8 cellular contexts compared by ENCODE assay signal in genomic region chr16:89995475-89996177, GRCh38. TPM values are rescaled to one million over a fixed set of nuclear protein-coding genes. Genes with fewer than 3 reads are reported as not detected.
DNase-seq lines count a peak whose midpoint lies in the region; ATAC-seq and TF ChIP-seq lines count a peak whose summit lies in the region.
"Not testable (repeated sequence)": the region's sequence is repeated elsewhere in the genome, so short reads cannot be mapped to it uniquely, and the experiment has no call there.

No MANE protein-coding gene starts in this region.

- not testable (repeated sequence) for H3K4me3 Mint-ChIP-seq in CD14-positive monocyte, neural progenitor cell
- H3K4me3 Mint-ChIP-seq in activated CD8-positive, alpha-beta T cell treated with anti-CD3 and anti-CD28 coated beads for 36 hours: peak overlapping the region; percentile 62

- not testable (repeated sequence) for TF ChIP-seq CTCF in CD14-positive monocyte (IDR thresholded peaks at IDR 0.05); activated CD8-positive, alpha-beta T cell treated with anti-CD3 and anti-CD28 coated beads for 36 hours (IDR thresholded peaks at IDR 0.05); astrocyte of the spinal cord (IDR thresholded peaks at IDR 0.05; ENCODE audit: low read depth, low read length); fibroblast of villous mesenchyme (IDR thresholded peaks at IDR 0.05; ENCODE audit: insufficient read depth, low read depth, low read length); neural progenitor cell (IDR thresholded peaks at IDR 0.05)

- H3K4me2 ChIP-seq in neural progenitor cell: not testable (repeated sequence)

- DNase-seq in CD14-positive monocyte (ENCODE audit: low spot score) (peak; percentile 73), RPMI8226 (peak; percentile 53), astrocyte of the spinal cord (ENCODE audit: low read depth, low spot score) (peak; percentile 58), fibroblast of villous mesenchyme (ENCODE audit: low read depth) (peak; percentile 63), neural progenitor cell (ENCODE audit: low spot score) (peak; percentile 48)
- peak; percentile 79 for DNase-seq in activated CD8-positive, alpha-beta T cell treated with anti-CD3 and anti-CD28 coated beads for 36 hours
- peak; percentile 70 for DNase-seq in stimulated activated CD8-positive, alpha-beta memory T cell treated with anti-CD3 and anti-CD28 coated beads, Interleukin-4, amount 100 ng/mL, for 48 hours

- POLR2A ChIA-PET in activated CD8-positive, alpha-beta T cell treated with anti-CD3 and anti-CD28 coated beads for 36 hours (lab: Charles Lee): interaction anchor here (0.7 to 1.0 kb wide), 3 partner anchors 28 to 126 kb away, joined by 3 read pairs; no protein-coding TSS in a partner anchor

- WGBS in HUES64: 79% methylated on average over 7 of the region's 7 CpGs

- H3K4me3 ChIP-seq in HUES64 (ENCODE audit: low read length); astrocyte of the spinal cord (ENCODE audit: low read depth, low read length); fibroblast of villous mesenchyme (ENCODE audit: low read depth, low read length); neural progenitor cell: not testable (repeated sequence)

- H4K20me1 ChIP-seq in neural progenitor cell (ENCODE audit: low read depth): not testable (repeated sequence)

- H3K4me1 Mint-ChIP-seq in CD14-positive monocyte, neural progenitor cell: not testable (repeated sequence)
- peaks cover 11% of the 10 kb centered on the region for H3K4me1 Mint-ChIP-seq in activated CD8-positive, alpha-beta T cell treated with anti-CD3 and anti-CD28 coated beads for 36 hours (ENCODE audit: low read depth)

- not testable (repeated sequence) for H3K79me2 ChIP-seq in neural progenitor cell (ENCODE audit: low read depth)

- H3K36me3 Mint-ChIP-seq in CD14-positive monocyte (peaks cover 56 to 84% of the 10 kb centered on the region in 2 donors), neural progenitor cell (peaks cover 48% of the 10 kb centered on the region)
- H3K36me3 Mint-ChIP-seq in activated CD8-positive, alpha-beta T cell treated with anti-CD3 and anti-CD28 coated beads for 36 hours (ENCODE audit: low read depth): peaks cover 58% of the 10 kb centered on the region

- peaks cover 69% of the 10 kb centered on the region for H3K36me3 ChIP-seq in HUES64 (ENCODE audit: insufficient read depth, low read length)
- H3K36me3 ChIP-seq in neural progenitor cell: not testable (repeated sequence)

- intact Hi-C loops in CD14-positive monocyte (cut with micrococcal nuclease); activated CD8-positive, alpha-beta T cell treated with anti-CD3 and anti-CD28 coated beads for 36 hours (cut with micrococcal nuclease): not testable (repeated sequence)

- H3K9me3 Mint-ChIP-seq in CD14-positive monocyte: peaks cover 7 to 26% (median 17%) of the 10 kb centered on the region in 7 donors
- H3K9me3 Mint-ChIP-seq in activated CD8-positive, alpha-beta T cell treated with anti-CD3 and anti-CD28 coated beads for 36 hours: peaks cover 18% of the 10 kb centered on the region
- not testable (repeated sequence) for H3K9me3 Mint-ChIP-seq in neural progenitor cell

- H3F3A ChIP-seq in neural progenitor cell (ENCODE audit: low read depth): peaks cover 32% of the 10 kb centered on the region

- H3K9ac ChIP-seq in HUES64 (ENCODE audit: low read depth, low read length): peak overlapping the region; percentile 53; the same call in 1 of the 2 replicates
- H3K9ac ChIP-seq in neural progenitor cell: not testable (repeated sequence)

- H2AFZ ChIP-seq in neural progenitor cell (replicated peaks): not testable (repeated sequence)

- peak overlapping the region; percentile 99 for H3K27ac ChIP-seq in HUES64 (ENCODE audit: low read depth, low read length)
- H3K27ac ChIP-seq in neural progenitor cell: not testable (repeated sequence)

- H3K27me3 ChIP-seq in HUES64 (ENCODE audit: insufficient read depth, low read length); neural progenitor cell: not testable (repeated sequence)

- CTCF ChIA-PET in activated CD8-positive, alpha-beta T cell treated with anti-CD3 and anti-CD28 coated beads for 36 hours (lab: Charles Lee): not testable (repeated sequence)

- H3K4me1 ChIP-seq in HUES64 (ENCODE audit: insufficient read depth, low read length); neural progenitor cell: not testable (repeated sequence)

- peak; percentile 52 for ATAC-seq in activated CD8-positive, alpha-beta T cell treated with anti-CD3 and anti-CD28 coated beads for 36 hours

- in situ Hi-C loops in astrocyte of the spinal cord (cut with HindIII; ENCODE audit: low sequenced_read_pairs): not testable (repeated sequence)

- H3K27me3 Mint-ChIP-seq in CD14-positive monocyte (ENCODE audit: low read depth in 3 of 3): peaks cover 0 to 21% (median 2%) of the 10 kb centered on the region in 3 donors
- H3K27me3 Mint-ChIP-seq in activated CD8-positive, alpha-beta T cell treated with anti-CD3 and anti-CD28 coated beads for 36 hours: not testable (repeated sequence)
- peaks cover 21% of the 10 kb centered on the region for H3K27me3 Mint-ChIP-seq in neural progenitor cell (ENCODE audit: insufficient read depth, low read depth)

- peak overlapping the region; percentile 82 to 94 (median 91) for H3K27ac Mint-ChIP-seq in CD14-positive monocyte
- peak overlapping the region; percentile 87 for H3K27ac Mint-ChIP-seq in activated CD8-positive, alpha-beta T cell treated with anti-CD3 and anti-CD28 coated beads for 36 hours
- H3K27ac Mint-ChIP-seq in neural progenitor cell: not testable (repeated sequence)

- peaks cover 28% of the 10 kb centered on the region for H3K9me3 ChIP-seq in HUES64 (ENCODE audit: insufficient read depth, low read depth, low read length)
- H3K9me3 ChIP-seq in neural progenitor cell (ENCODE audit: low read depth): not testable (repeated sequence)

RNA-seq across cellular contexts. Expression of gene DBNDD1, which starts 23.6 kb away (rescaled TPM):
- polyA plus RNA-seq in CD14-positive monocyte: not detected
- polyA plus RNA-seq in HUES64 (2013, experiment 1 of 2): 42.0 TPM
- polyA plus RNA-seq in HUES64 (2013, experiment 2 of 2): 45.3 TPM
- under 1 TPM; 0.52 to 0.96 TPM for total RNA-seq in activated CD8-positive, alpha-beta T cell treated with anti-CD3 and anti-CD28 coated beads for 36 hours
- total RNA-seq in fibroblast of villous mesenchyme (0.64 and 0.86 TPM in 2 replicates), neural progenitor cell (ENCODE audit: low replicate concordance) (5.2 and 19.4 TPM in 2 replicates)

RNA-seq across cellular contexts. Expression of gene DEF8, which starts 47.1 kb away (rescaled TPM):
- polyA plus RNA-seq in CD14-positive monocyte: 10 to 100 TPM; 63.7 to 83.7 TPM
- polyA plus RNA-seq in HUES64 (2013, experiment 1 of 2): 39.1 TPM
- polyA plus RNA-seq in HUES64 (2013, experiment 2 of 2): 38.0 TPM
- 10 to 100 TPM; 18.4 to 21.2 TPM for total RNA-seq in activated CD8-positive, alpha-beta T cell treated with anti-CD3 and anti-CD28 coated beads for 36 hours
- total RNA-seq in fibroblast of villous mesenchyme (53.1 and 79.9 TPM in 2 replicates), neural progenitor cell (ENCODE audit: low replicate concordance) (55.1 and 101 TPM in 2 replicates)
